Comparison of ENCODE assay signal across 2 cellular contexts in the genomic region with DNA sequence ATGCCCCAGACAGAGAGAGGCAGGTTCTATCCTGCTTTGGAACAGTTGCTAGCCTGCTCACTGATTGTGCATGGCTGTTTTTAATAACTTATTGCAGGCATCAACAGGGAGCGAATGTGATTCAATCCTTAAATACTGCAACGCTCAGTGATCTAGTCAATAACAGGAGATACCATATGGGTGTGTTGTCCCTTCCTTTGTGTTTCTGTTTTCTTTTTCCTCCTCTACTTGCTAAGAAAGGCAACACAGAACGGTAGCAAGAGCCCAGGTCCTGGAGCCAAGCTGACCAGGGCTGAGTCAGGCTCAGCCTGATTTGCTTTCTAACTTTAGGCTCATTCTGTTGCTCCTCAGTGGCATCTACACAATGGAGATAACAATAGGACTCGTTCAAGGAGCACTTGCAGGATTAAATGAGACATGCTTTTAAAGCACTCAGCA.
TF ChIP-seq lines count a peak whose summit lies in the region.

No MANE protein-coding gene starts in this region.

TF ChIP-seq in IMR-90, 13 proteins besides CTCF, POLR2A, EP300 and RAD21:
- TF ChIP-seq MAZ (IDR thresholded peaks at IDR 0.05; ENCODE audit: borderline replicate concordance, low read depth, low read length) = no peak
- TF ChIP-seq NFE2L2 (IDR thresholded peaks at IDR 0.05; ENCODE audit: low read depth, low read length) = no peak
- no peak for TF ChIP-seq RFX5 (IDR thresholded peaks at IDR 0.05; ENCODE audit: low read depth, low read length)
- TF ChIP-seq CHD1 (IDR thresholded peaks at IDR 0.05; ENCODE audit: low read depth, low read length) = no peak
- no peak for TF ChIP-seq CEBPB (IDR thresholded peaks at IDR 0.05; ENCODE audit: low read depth, low read length)
- no peak for TF ChIP-seq RCOR1 (IDR thresholded peaks at IDR 0.05; ENCODE audit: insufficient replicate concordance, low read length)
- TF ChIP-seq SMC3 (IDR thresholded peaks at IDR 0.05; ENCODE audit: low read depth, low read length) = no peak
- TF ChIP-seq BHLHE40 (IDR thresholded peaks at IDR 0.05; ENCODE audit: low read depth, low read length) = no peak
- no peak for TF ChIP-seq FOS (IDR thresholded peaks at IDR 0.05; ENCODE audit: low read depth, low read length)
- TF ChIP-seq, protein P1, sequence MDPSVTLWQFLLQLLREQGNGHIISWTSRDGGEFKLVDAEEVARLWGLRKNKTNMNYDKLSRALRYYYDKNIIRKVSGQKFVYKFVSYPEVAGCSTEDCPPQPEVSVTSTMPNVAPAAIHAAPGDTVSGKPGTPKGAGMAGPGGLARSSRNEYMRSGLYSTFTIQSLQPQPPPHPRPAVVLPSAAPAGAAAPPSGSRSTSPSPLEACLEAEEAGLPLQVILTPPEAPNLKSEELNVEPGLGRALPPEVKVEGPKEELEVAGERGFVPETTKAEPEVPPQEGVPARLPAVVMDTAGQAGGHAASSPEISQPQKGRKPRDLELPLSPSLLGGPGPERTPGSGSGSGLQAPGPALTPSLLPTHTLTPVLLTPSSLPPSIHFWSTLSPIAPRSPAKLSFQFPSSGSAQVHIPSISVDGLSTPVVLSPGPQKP (IDR thresholded peaks at IDR 0.05; ENCODE audit: borderline replicate concordance, low read depth, low read length) = no peak
- no peak for TF ChIP-seq USF2 (IDR thresholded peaks at IDR 0.05; ENCODE audit: low read depth, low read length)
- no peak for TF ChIP-seq MXI1 (IDR thresholded peaks at IDR 0.05; ENCODE audit: borderline replicate concordance, low read depth, low read length)
- TF ChIP-seq MAFK (IDR thresholded peaks at IDR 0.05; ENCODE audit: low read depth, low read length) = no peak

TF ChIP-seq in H1, 55 proteins besides CTCF, POLR2A, EP300 and RAD21:
- TF ChIP-seq, protein P2, sequence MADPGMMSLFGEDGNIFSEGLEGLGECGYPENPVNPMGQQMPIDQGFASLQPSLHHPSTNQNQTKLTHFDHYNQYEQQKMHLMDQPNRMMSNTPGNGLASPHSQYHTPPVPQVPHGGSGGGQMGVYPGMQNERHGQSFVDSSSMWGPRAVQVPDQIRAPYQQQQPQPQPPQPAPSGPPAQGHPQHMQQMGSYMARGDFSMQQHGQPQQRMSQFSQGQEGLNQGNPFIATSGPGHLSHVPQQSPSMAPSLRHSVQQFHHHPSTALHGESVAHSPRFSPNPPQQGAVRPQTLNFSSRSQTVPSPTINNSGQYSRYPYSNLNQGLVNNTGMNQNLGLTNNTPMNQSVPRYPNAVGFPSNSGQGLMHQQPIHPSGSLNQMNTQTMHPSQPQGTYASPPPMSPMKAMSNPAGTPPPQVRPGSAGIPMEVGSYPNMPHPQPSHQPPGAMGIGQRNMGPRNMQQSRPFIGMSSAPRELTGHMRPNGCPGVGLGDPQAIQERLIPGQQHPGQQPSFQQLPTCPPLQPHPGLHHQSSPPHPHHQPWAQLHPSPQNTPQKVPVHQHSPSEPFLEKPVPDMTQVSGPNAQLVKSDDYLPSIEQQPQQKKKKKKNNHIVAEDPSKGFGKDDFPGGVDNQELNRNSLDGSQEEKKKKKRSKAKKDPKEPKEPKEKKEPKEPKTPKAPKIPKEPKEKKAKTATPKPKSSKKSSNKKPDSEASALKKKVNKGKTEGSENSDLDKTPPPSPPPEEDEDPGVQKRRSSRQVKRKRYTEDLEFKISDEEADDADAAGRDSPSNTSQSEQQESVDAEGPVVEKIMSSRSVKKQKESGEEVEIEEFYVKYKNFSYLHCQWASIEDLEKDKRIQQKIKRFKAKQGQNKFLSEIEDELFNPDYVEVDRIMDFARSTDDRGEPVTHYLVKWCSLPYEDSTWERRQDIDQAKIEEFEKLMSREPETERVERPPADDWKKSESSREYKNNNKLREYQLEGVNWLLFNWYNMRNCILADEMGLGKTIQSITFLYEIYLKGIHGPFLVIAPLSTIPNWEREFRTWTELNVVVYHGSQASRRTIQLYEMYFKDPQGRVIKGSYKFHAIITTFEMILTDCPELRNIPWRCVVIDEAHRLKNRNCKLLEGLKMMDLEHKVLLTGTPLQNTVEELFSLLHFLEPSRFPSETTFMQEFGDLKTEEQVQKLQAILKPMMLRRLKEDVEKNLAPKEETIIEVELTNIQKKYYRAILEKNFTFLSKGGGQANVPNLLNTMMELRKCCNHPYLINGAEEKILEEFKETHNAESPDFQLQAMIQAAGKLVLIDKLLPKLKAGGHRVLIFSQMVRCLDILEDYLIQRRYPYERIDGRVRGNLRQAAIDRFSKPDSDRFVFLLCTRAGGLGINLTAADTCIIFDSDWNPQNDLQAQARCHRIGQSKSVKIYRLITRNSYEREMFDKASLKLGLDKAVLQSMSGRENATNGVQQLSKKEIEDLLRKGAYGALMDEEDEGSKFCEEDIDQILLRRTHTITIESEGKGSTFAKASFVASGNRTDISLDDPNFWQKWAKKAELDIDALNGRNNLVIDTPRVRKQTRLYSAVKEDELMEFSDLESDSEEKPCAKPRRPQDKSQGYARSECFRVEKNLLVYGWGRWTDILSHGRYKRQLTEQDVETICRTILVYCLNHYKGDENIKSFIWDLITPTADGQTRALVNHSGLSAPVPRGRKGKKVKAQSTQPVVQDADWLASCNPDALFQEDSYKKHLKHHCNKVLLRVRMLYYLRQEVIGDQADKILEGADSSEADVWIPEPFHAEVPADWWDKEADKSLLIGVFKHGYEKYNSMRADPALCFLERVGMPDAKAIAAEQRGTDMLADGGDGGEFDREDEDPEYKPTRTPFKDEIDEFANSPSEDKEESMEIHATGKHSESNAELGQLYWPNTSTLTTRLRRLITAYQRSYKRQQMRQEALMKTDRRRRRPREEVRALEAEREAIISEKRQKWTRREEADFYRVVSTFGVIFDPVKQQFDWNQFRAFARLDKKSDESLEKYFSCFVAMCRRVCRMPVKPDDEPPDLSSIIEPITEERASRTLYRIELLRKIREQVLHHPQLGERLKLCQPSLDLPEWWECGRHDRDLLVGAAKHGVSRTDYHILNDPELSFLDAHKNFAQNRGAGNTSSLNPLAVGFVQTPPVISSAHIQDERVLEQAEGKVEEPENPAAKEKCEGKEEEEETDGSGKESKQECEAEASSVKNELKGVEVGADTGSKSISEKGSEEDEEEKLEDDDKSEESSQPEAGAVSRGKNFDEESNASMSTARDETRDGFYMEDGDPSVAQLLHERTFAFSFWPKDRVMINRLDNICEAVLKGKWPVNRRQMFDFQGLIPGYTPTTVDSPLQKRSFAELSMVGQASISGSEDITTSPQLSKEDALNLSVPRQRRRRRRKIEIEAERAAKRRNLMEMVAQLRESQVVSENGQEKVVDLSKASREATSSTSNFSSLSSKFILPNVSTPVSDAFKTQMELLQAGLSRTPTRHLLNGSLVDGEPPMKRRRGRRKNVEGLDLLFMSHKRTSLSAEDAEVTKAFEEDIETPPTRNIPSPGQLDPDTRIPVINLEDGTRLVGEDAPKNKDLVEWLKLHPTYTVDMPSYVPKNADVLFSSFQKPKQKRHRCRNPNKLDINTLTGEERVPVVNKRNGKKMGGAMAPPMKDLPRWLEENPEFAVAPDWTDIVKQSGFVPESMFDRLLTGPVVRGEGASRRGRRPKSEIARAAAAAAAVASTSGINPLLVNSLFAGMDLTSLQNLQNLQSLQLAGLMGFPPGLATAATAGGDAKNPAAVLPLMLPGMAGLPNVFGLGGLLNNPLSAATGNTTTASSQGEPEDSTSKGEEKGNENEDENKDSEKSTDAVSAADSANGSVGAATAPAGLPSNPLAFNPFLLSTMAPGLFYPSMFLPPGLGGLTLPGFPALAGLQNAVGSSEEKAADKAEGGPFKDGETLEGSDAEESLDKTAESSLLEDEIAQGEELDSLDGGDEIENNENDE (IDR thresholded peaks at IDR 0.05; ENCODE audit: insufficient replicate concordance, low read length) = no peak
- TF ChIP-seq NRF1 (IDR thresholded peaks at IDR 0.05; ENCODE audit: low read depth, low read length) = no peak
- TF ChIP-seq EZH2 (IDR thresholded peaks at IDR 0.05; ENCODE audit: low read depth, low read length, severe bottlenecking) = no peak
